In the genomic region with DNA sequence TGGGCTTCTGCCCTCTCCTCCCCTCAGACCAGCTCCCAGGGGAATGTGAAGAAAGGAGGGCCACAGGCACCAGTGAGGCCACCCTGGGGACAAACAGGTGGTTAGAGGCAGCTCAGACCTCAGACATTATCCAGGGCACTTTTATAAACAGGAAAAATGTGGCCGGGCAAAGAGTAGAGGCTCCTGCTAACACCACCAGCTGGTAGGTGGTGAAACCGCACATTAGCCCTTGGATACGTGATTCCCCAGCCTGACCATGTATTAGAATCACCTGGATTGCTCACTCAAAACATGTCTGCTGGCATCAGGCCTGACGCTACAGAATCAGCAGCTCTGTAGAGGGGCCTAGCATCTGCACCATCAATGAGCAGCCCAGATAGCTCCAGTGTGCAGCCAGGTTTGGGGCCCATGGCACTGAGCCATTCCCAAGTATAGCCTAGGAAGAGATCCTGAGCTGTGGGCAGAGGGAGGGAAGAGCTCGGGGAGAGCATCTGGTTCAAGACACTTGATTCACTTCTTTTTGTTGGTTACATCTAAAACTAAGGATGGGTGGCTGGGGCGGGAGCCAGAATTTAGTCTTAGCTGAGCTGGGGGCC, we compare ENCODE assay signal across 34 cellular contexts. TPM values are rescaled to one million over a fixed set of nuclear protein-coding genes. Genes with fewer than 3 reads are reported as not detected.
"Had no signal": no experiment of that assay in that cellular context is flagged by ENCODE, and none has a peak within 500 bp of the region (broad histone marks: within the 10 kb centered on the region; RNA-seq: fewer than 3 reads in every experiment).

No MANE protein-coding gene starts in this region.

- DNase-seq: activated CD4-positive, alpha-beta memory T cell treated with anti-CD3 and anti-CD28 coated beads, Interleukin-2, amount 10 ng/mL, durations not matched to agents 7 days and 5 days; activated CD4-positive, alpha-beta T cell treated with anti-CD3 and anti-CD28 coated beads for 1 hour; activated CD4-positive, alpha-beta T cell treated with anti-CD3 and anti-CD28 coated beads, Interleukin-2, amount 10 ng/mL, durations not matched to agents 7 days and 5 days; activated CD8-positive, alpha-beta memory T cell treated with anti-CD3 and anti-CD28 coated beads, Interleukin-2, amount 50 U/mL, for 48 hours; activated gamma-delta T cell treated with Interleukin-2 at 50 U/mL for 16 hours; activated naive CD4-positive, alpha-beta T cell treated with anti-CD3 and anti-CD28 coated beads, Interleukin-2, amount 50 U/mL, for 16 hours; activated T-cell treated with anti-CD3 and anti-CD28 coated beads, Interleukin-2, amount 50 U/mL, for 24 hours; amniotic stem cell; brain microvascular endothelial cell; foreskin melanocyte; heart right ventricle; left cardiac atrium; mammary epithelial cell; naive B cell; nephron progenitor cell; ovary; stimulated activated CD4-positive, alpha-beta T cell treated with anti-CD3 and anti-CD28 coated beads, Interleukin-12 subunit alpha, Interleukin-12 subunit beta, amount 100 ng/mL, for 4 hours; stimulated activated CD4-positive, alpha-beta T cell treated with anti-CD3 and anti-CD28 coated beads, Interleukin-4, amount 100 ng/mL, for 1 hour; stimulated activated naive CD8-positive, alpha-beta T cell treated with anti-CD3 and anti-CD28 coated beads, Interleukin-15, Interleukin-2, amounts not matched to agents 100 U/mL and 50 U/mL, for 24 hours; T1000; testis; transverse colon had no signal

- H3K4me3 Mint-ChIP-seq: activated CD4-positive, alpha-beta memory T cell treated with anti-CD3 and anti-CD28 coated beads, Interleukin-2, amount 10 ng/mL, durations not matched to agents 7 days and 5 days; activated CD4-positive, alpha-beta T cell treated with anti-CD3 and anti-CD28 coated beads, Interleukin-2, amount 10 ng/mL, durations not matched to agents 7 days and 5 days; activated T-cell treated with anti-CD3 and anti-CD28 coated beads, Interleukin-2, amount 50 U/mL, for 24 hours; naive B cell; nephron progenitor cell had no signal

- H3K27me3 Mint-ChIP-seq: activated CD4-positive, alpha-beta memory T cell treated with anti-CD3 and anti-CD28 coated beads, Interleukin-2, amount 10 ng/mL, durations not matched to agents 7 days and 5 days; activated CD4-positive, alpha-beta T cell treated with anti-CD3 and anti-CD28 coated beads, Interleukin-2, amount 10 ng/mL, durations not matched to agents 7 days and 5 days had no signal

- H3K36me3 ChIP-seq: brain microvascular endothelial cell, heart right ventricle, ovary, transverse colon had no signal

- H3K9me3 Mint-ChIP-seq: activated CD4-positive, alpha-beta memory T cell treated with anti-CD3 and anti-CD28 coated beads, Interleukin-2, amount 10 ng/mL, durations not matched to agents 7 days and 5 days; activated CD4-positive, alpha-beta T cell treated with anti-CD3 and anti-CD28 coated beads, Interleukin-2, amount 10 ng/mL, durations not matched to agents 7 days and 5 days; activated T-cell treated with anti-CD3 and anti-CD28 coated beads, Interleukin-2, amount 50 U/mL, for 24 hours; naive B cell; nephron progenitor cell had no signal

- H3K9me3 ChIP-seq: esophagus muscularis mucosa, heart right ventricle, ovary, testis, transverse colon had no signal

- H3K4me1 Mint-ChIP-seq: activated CD4-positive, alpha-beta memory T cell treated with anti-CD3 and anti-CD28 coated beads, Interleukin-2, amount 10 ng/mL, durations not matched to agents 7 days and 5 days; activated CD4-positive, alpha-beta T cell treated with anti-CD3 and anti-CD28 coated beads, Interleukin-2, amount 10 ng/mL, durations not matched to agents 7 days and 5 days; naive B cell had no signal

- H3K27ac Mint-ChIP-seq: activated CD4-positive, alpha-beta memory T cell treated with anti-CD3 and anti-CD28 coated beads, Interleukin-2, amount 10 ng/mL, durations not matched to agents 7 days and 5 days; activated CD4-positive, alpha-beta T cell treated with anti-CD3 and anti-CD28 coated beads, Interleukin-2, amount 10 ng/mL, durations not matched to agents 7 days and 5 days; activated T-cell treated with anti-CD3 and anti-CD28 coated beads, Interleukin-2, amount 50 U/mL, for 24 hours; naive B cell; progenitor cell of endocrine pancreas had no signal

- ATAC-seq: left cardiac atrium; sciatic nerve; stimulated activated naive CD8-positive, alpha-beta T cell treated with anti-CD3 and anti-CD28 coated beads, Interleukin-15, Interleukin-2, amounts not matched to agents 100 U/mL and 50 U/mL, for 24 hours had no signal

- H3K36me3 Mint-ChIP-seq: naive B cell had no signal

- FAIRE-seq: astrocyte, islet of Langerhans, urothelium cell line had no signal

- H3K4me3 ChIP-seq: coronary artery, esophagus muscularis mucosa, heart right ventricle, ovary, skin epidermis, testis, transverse colon had no signal

- H3K4me1 ChIP-seq: esophagus muscularis mucosa, heart right ventricle, testis, transverse colon had no signal

RNA-seq across cellular contexts. Expression of a gene that starts 37.1 kb away (rescaled TPM):
- total RNA-seq: activated CD4-positive, alpha-beta memory T cell treated with anti-CD3 and anti-CD28 coated beads, Interleukin-2, amount 10 ng/mL, durations not matched to agents 7 days and 5 days; activated CD4-positive, alpha-beta T cell treated with anti-CD3 and anti-CD28 coated beads, Interleukin-2, amount 10 ng/mL, durations not matched to agents 7 days and 5 days; cardiac septum; esophagus muscularis mucosa; glomerular endothelial cell; heart right ventricle; left cardiac atrium; liver; mammary epithelial cell; ovary; progenitor cell of endocrine pancreas; renal cortical epithelial cell; sciatic nerve; transverse colon had no signal
